ENCODE assay signal across 8 cellular contexts in genomic region chr6:37698264-37699137, GRCh38. TPM values are rescaled to one million over a fixed set of nuclear protein-coding genes. Genes with fewer than 3 reads are reported as not detected.
DNase-seq lines count a peak whose midpoint lies in the region; ATAC-seq, FAIRE-seq and TF ChIP-seq lines count a peak whose summit lies in the region.

No MANE protein-coding gene starts in this region.

- peak overlapping the region; percentile 23 to 33 for H3K9ac ChIP-seq in duodenal mucosa (ENCODE audit: low read depth in 1 of 2, low read length in 2 of 2)

- no peak for TF ChIP-seq CTCF in lung (IDR thresholded peaks at IDR 0.05; ENCODE audit: control extremely low read depth, extremely low read depth)

- peaks cover 34 to 58% of the 10 kb centered on the region in 2 donors for H3K27me3 ChIP-seq in duodenal mucosa (ENCODE audit: control insufficient read depth in 1 of 2, insufficient read depth in 2 of 2, low read length in 2 of 2)
- H3K27me3 ChIP-seq in lung (ENCODE audit: control insufficient read depth, insufficient read depth), result no peaks in the 10 kb centered on the region

- ATAC-seq in lung (ENCODE audit: insufficient read depth, low FRiP score), result no peak
- ATAC-seq in GM18498 (IDR thresholded peaks at IDR 0.05; ENCODE audit: unreplicated experiment), result no peak

- H3K27ac ChIP-seq in duodenal mucosa (ENCODE audit: low read depth, low read length), result no peak overlapping the region
- no peak overlapping the region for H3K27ac ChIP-seq in lung (ENCODE audit: low read depth in 1 of 2, low read length in 1 of 2)

- FAIRE-seq in GM12891 (lab: Jason Lieb, UNC), result peak; percentile 13

- peak overlapping the region; percentile 76 to 88 for H3K4me3 ChIP-seq in duodenal mucosa (ENCODE audit: low read depth in 1 of 2, low read length in 2 of 2)
- H3K4me3 ChIP-seq in lung, result peak overlapping the region; percentile 50

- TF ChIP-seq POLR2A in GM12891 (IDR thresholded peaks at IDR 0.05; ENCODE audit: low read depth, low read length), result no peak

- H3K36me3 ChIP-seq in duodenal mucosa (ENCODE audit: control insufficient read depth in 1 of 2, insufficient read depth in 2 of 2, low read length in 2 of 2) (no peaks in the 10 kb centered on the region), lung (ENCODE audit: control insufficient read depth in 2 of 2, insufficient read depth in 2 of 2, low read length in 2 of 2) (no peaks in the 10 kb centered on the region)

- peak; percentile 53 for DNase-seq in GM12891 (ENCODE audit: insufficient read length, low spot score)
- peak; percentile 61 for DNase-seq in NCI-H128 (lab: John Stamatoyannopoulos, UW; ENCODE audit: unreplicated experiment)
- DNase-seq in activated CD4-positive, alpha-beta T cell treated with anti-CD3 and anti-CD28 coated beads for 4 hours, result peak; percentile 52 to 54
- DNase-seq in lung (ENCODE audit: low spot score), result no peak
- peak; percentile 55 to 68 for DNase-seq in stimulated activated CD8-positive, alpha-beta memory T cell treated with anti-CD3 and anti-CD28 coated beads, Interleukin-15, amount 100 ng/mL, for 4 hours (ENCODE audit: low read depth in 2 of 2)
- no peak for DNase-seq in ureter (ENCODE audit: low spot score)

- WGBS in lung, 2 donors, result 0 to 1% methylated on average over 69 to 72 of the region's 72 CpGs

- H3K9me3 ChIP-seq in duodenal mucosa (ENCODE audit: control insufficient read depth in 1 of 2, low read length in 2 of 2), result no peaks in the 10 kb centered on the region
- no peaks in the 10 kb centered on the region for H3K9me3 ChIP-seq in lung (ENCODE audit: control insufficient read depth in 2 of 2, insufficient read depth in 1 of 2, low read length in 1 of 2)

- H3K4me1 ChIP-seq in duodenal mucosa (ENCODE audit: control insufficient read depth in 1 of 2, insufficient read depth in 2 of 2, low read length in 2 of 2) (peaks cover 28 to 37% of the 10 kb centered on the region in 2 donors), lung (ENCODE audit: control insufficient read depth in 2 of 2, insufficient read depth in 2 of 2, low read length in 2 of 2) (peaks cover 0 to 12% of the 10 kb centered on the region in 2 donors)

TF ChIP-seq in GM12891, 5 proteins besides CTCF, POLR2A, EP300 and RAD21:
- TF ChIP-seq POU2F2 (IDR thresholded peaks at IDR 0.05; ENCODE audit: low read depth, low read length) (no peak), SPI1 (IDR thresholded peaks at IDR 0.05; ENCODE audit: low read depth, low read length) (no peak), PAX5 (IDR thresholded peaks at IDR 0.05; ENCODE audit: insufficient read depth, low read length, severe bottlenecking) (no peak), TAF1 (IDR thresholded peaks at IDR 0.05; ENCODE audit: low read depth, low read length) (no peak), POLR2AphosphoS5 (IDR thresholded peaks at IDR 0.05; ENCODE audit: low read depth, low read length) (no peak)

RNA-seq across cellular contexts. Expression of gene MDGA1, which starts 0.8 kb away (rescaled TPM):
- 3.7 TPM for polyA plus RNA-seq in GM12891 (2012; ENCODE audit: low read depth, missing spikeins)
- total RNA-seq in lung (1 to 10 TPM; 1.0 to 4.6 TPM), ureter (1.6 TPM)
- polyA plus RNA-seq in lung, result 1 to 10 TPM in 1 of 2 donors, under 1 TPM in 1; 0.90 to 2.1 TPM

Comparison
In these comparisons a context has a peak if more than half of its experiments do, and no peak if none do; other contexts are left out.
1. DNase-seq: peak in GM12891 (single experiment), NCI-H128 (single experiment), activated CD4-positive, alpha-beta T cell treated with anti-CD3 and anti-CD28 coated beads for 4 hours (2 of 2) and stimulated activated CD8-positive, alpha-beta memory T cell treated with anti-CD3 and anti-CD28 coated beads, Interleukin-15, amount 100 ng/mL, for 4 hours (2 of 2); none in lung (single experiment) and ureter (single experiment).